In genomic region chr1:65297686-65298085, GRCh38 we compare ENCODE assay signal across 22 cellular contexts. TPM values are rescaled to one million over a fixed set of nuclear protein-coding genes. Genes with fewer than 3 reads are reported as not detected.
DNase-seq lines count a peak whose midpoint lies in the region; ATAC-seq, FAIRE-seq and TF ChIP-seq lines count a peak whose summit lies in the region.
"Had no signal": no experiment of that assay in that cellular context is flagged by ENCODE, and none has a peak within 500 bp of the region (broad histone marks: within the 10 kb centered on the region; RNA-seq: fewer than 3 reads in every experiment).

No MANE protein-coding gene starts in this region.

- H3K79me2 ChIP-seq in K562 (ENCODE audit: control insufficient read depth, insufficient read depth, low read length) (peaks cover 82% of the 10 kb centered on the region), trophoblast cell (ENCODE audit: control insufficient read depth, insufficient read depth, low read length, poor library complexity) (peaks cover 2% of the 10 kb centered on the region), GM23338 (replicated peaks; ENCODE audit: insufficient read depth) (no peaks in the 10 kb centered on the region)

- H3K27me3 ChIP-seq in K562 (ENCODE audit: control insufficient read depth in 2 of 2, insufficient read depth in 2 of 2, low read length in 2 of 2), result no peaks in the 10 kb centered on the region
- no peaks in the 10 kb centered on the region for H3K27me3 ChIP-seq in trophoblast cell (ENCODE audit: insufficient read depth, low read length)
- no peaks in the 10 kb centered on the region for H3K27me3 ChIP-seq in GM23338 (ENCODE audit: insufficient read depth)

- H2BK12ac ChIP-seq in trophoblast cell (ENCODE audit: low read length), result no peak overlapping the region

- no peak overlapping the region for H3K23ac ChIP-seq in trophoblast cell (ENCODE audit: low read length)

- POLR2A ChIA-PET in K562 (lab: Yijun Ruan, JAX), result interaction anchor here (0.6 to 3.8 kb wide), 3 partner anchors 11 to 46 kb away, joined by 3 to 13 read pairs (median 3); partner anchors contain the start of gene DNAJC6
- POLR2A ChIA-PET in naive thymus-derived CD8-positive, alpha-beta T cell (lab: Charles Lee), result interaction anchor here (0.6 kb wide), 1 partner anchor 1959 kb away, joined by 4 read pairs; no protein-coding TSS in a partner anchor

- no peak overlapping the region for H2BK120ac ChIP-seq in trophoblast cell (ENCODE audit: insufficient read depth, low read length, poor library complexity)

- in situ Hi-C loops in K562 (cut with MboI), result no loop called here

- no peak overlapping the region for H3K4me3 Mint-ChIP-seq in GM23338
- no peak overlapping the region for H3K4me3 Mint-ChIP-seq in naive thymus-derived CD8-positive, alpha-beta T cell
- H3K4me3 Mint-ChIP-seq: CD4-positive, alpha-beta T cell; IgD-negative memory B cell had no signal

- H2AK5ac ChIP-seq in trophoblast cell (ENCODE audit: low read length), result no peak overlapping the region

- H3K4me3 ChIP-seq in K562 (no peak overlapping the region), trophoblast cell (ENCODE audit: low read depth, low read length) (no peak overlapping the region), GM23338 (no peak overlapping the region)
- H3K4me3 ChIP-seq: A549, GM23248 had no signal

- peaks cover 14% of the 10 kb centered on the region; the same call in 2 of the 3 replicates for H3K4me1 Mint-ChIP-seq in GM23338
- H3K4me1 Mint-ChIP-seq in naive thymus-derived CD8-positive, alpha-beta T cell, result peaks cover 0 to 2% (median 0%) of the 10 kb centered on the region in 4 donors
- H3K4me1 Mint-ChIP-seq: IgD-negative memory B cell had no signal

- H3K36me3 Mint-ChIP-seq in GM23338 (ENCODE audit: low read depth), result no peaks in the 10 kb centered on the region
- peaks cover 0 to 13% (median 3%) of the 10 kb centered on the region in 3 donors for H3K36me3 Mint-ChIP-seq in naive thymus-derived CD8-positive, alpha-beta T cell

- FAIRE-seq in K562 (lab: Jason Lieb, UNC), result no peak
- FAIRE-seq: A549, GM12892, GM18507, H54, HepG2 had no signal

- peak; percentile 26 for DNase-seq in DMS 273 (lab: John Stamatoyannopoulos, UW; ENCODE audit: unreplicated experiment)
- no peak for DNase-seq in DMS 273 treated with DMSO at 0.1 percent for 48 hours (lab: John Stamatoyannopoulos, UW)
- no peak for DNase-seq in K562 (ENCODE audit: extremely low read depth in 1 of 4, low spot score in 3 of 4)
- DNase-seq in erythroblast (lab: John Stamatoyannopoulos, UW), result peak; percentile 40 to 58
- no peak for DNase-seq in trophoblast cell
- DNase-seq in effector CD8-positive, alpha-beta T cell (lab: John Stamatoyannopoulos, UW), result no peak
- no peak for DNase-seq in GM23338 (ENCODE audit: low spot score)
- no peak for DNase-seq in naive thymus-derived CD8-positive, alpha-beta T cell
- DNase-seq: AML-193; Caco-2; CD4-positive, alpha-beta T cell; GDM1; GM23248; HCEC 1CT had no signal

- H4K8ac ChIP-seq in trophoblast cell (ENCODE audit: low read depth, low read length), result no peak overlapping the region

- H3K18ac ChIP-seq in trophoblast cell (ENCODE audit: low read length), result no peak overlapping the region

- no peaks in the 10 kb centered on the region for H4K20me1 ChIP-seq in K562 (replicated peaks; ENCODE audit: control insufficient read depth, insufficient read depth, low read length)
- H4K20me1 ChIP-seq in GM23338 (replicated peaks; ENCODE audit: insufficient read depth), result no peaks in the 10 kb centered on the region

- H2BK5ac ChIP-seq in trophoblast cell (ENCODE audit: low read depth, low read length, poor library complexity), result no peak overlapping the region

- TF ChIP-seq CTCF in K562 (IDR thresholded peaks at IDR 0.05 in 2 of 3, conservative IDR thresholded peaks at IDR 0.05 in 1 of 3; ENCODE audit: insufficient read depth in 2 of 3, low read depth in 1 of 3, low read length in 3 of 3), result no peak
- TF ChIP-seq CTCF in GM23338 (conservative IDR thresholded peaks at IDR 0.05; ENCODE audit: low read depth in 2 of 2), result 0 out of 4 replicates have a peak, but pooled peaks of 1 of the 2 experiments have one; percentile 10

- H3K14ac ChIP-seq in trophoblast cell (ENCODE audit: low read length), result no peak overlapping the region

- H3K27ac Mint-ChIP-seq in GM23338, result no peak overlapping the region
- no peak overlapping the region for H3K27ac Mint-ChIP-seq in naive thymus-derived CD8-positive, alpha-beta T cell
- H3K27ac Mint-ChIP-seq: CD4-positive, alpha-beta T cell; IgD-negative memory B cell had no signal

- no peak overlapping the region for H3K4me2 ChIP-seq in K562 (ENCODE audit: insufficient read depth, low read length)
- H3K4me2 ChIP-seq in trophoblast cell (ENCODE audit: low read length), result peak overlapping the region; percentile 23
- H3K4me2 ChIP-seq in GM23338, result no peak overlapping the region
- H3K4me2 ChIP-seq: A549 had no signal

- TF ChIP-seq EP300 in K562 (IDR thresholded peaks at IDR 0.05; ENCODE audit: low read length), result no peak

- TF ChIP-seq POLR2A in K562 (conservative IDR thresholded peaks at IDR 0.05) (no peak), erythroblast (IDR thresholded peaks at IDR 0.05; ENCODE audit: low read length) (no peak)

- CTCF ChIA-PET in K562 (lab: Yijun Ruan, JAX; ENCODE audit: low intra/inter-chr PET ratio), result interaction anchor here (0.6 kb wide), 1 partner anchor 62 kb away, joined by 5 read pairs; no protein-coding TSS in a partner anchor

- no peaks in the 10 kb centered on the region for H3F3A ChIP-seq in GM23338 (replicated peaks; ENCODE audit: low read depth)

- H3K4ac ChIP-seq in trophoblast cell (ENCODE audit: low read depth, low read length), result no peak overlapping the region

- no peaks in the 10 kb centered on the region for H3K9me1 ChIP-seq in K562 (ENCODE audit: control insufficient read depth, insufficient read depth, low read length)

- ATAC-seq in K562, result no peak
- no peak for ATAC-seq in GM23338
- ATAC-seq in naive thymus-derived CD8-positive, alpha-beta T cell, result no peak
- ATAC-seq: A549, HepG2 had no signal

- H3K4me1 ChIP-seq in K562 (replicated peaks in 1 of 2; ENCODE audit: control insufficient read depth in 2 of 2, insufficient read depth in 2 of 2, low read length in 2 of 2) (peaks cover 4 to 29% of the 10 kb centered on the region in 2 experiments), trophoblast cell (ENCODE audit: control insufficient read depth in 1 of 2, insufficient read depth in 2 of 2, low read length in 2 of 2) (peaks cover 4 to 5% of the 10 kb centered on the region in 2 experiments), GM23338 (ENCODE audit: insufficient read depth) (no peaks in the 10 kb centered on the region; the same call in 1 of the 2 replicates)
- H3K4me1 ChIP-seq: A549, Caco-2 had no signal

- no peak for TF ChIP-seq RAD21 in K562 (CRISPR knock-in tag; conservative IDR thresholded peaks at IDR 0.05 in 1 of 2, IDR thresholded peaks at IDR 0.05 in 1 of 2)

- BruUV-seq in K562 (replicated peaks; lab: Mats Ljungman, UMichigan), result no TSS peak

- intact Hi-C loops in K562 (cut with micrococcal nuclease), result no loop called here

- no peaks in the 10 kb centered on the region for H3K9me3 Mint-ChIP-seq in GM23338
- no peaks in the 10 kb centered on the region for H3K9me3 Mint-ChIP-seq in naive thymus-derived CD8-positive, alpha-beta T cell
- H3K9me3 Mint-ChIP-seq: CD4-positive, alpha-beta T cell had no signal

- H4K91ac ChIP-seq in trophoblast cell (ENCODE audit: low read depth, low read length), result no peak overlapping the region

- H3K9ac ChIP-seq in K562 (ENCODE audit: insufficient read depth in 1 of 2, low read depth in 2 of 2, low read length in 2 of 2), result no peak overlapping the region
- H3K9ac ChIP-seq in trophoblast cell (ENCODE audit: low read length), result no peak overlapping the region
- H3K9ac ChIP-seq: GM23248 had no signal

- H3K27ac ChIP-seq in K562 (ENCODE audit: extremely low read depth, low read depth, low read length) (no peak overlapping the region), trophoblast cell (ENCODE audit: low read depth, low read length) (no peak overlapping the region), GM23338 (ENCODE audit: low read depth) (no peak overlapping the region)
- H3K27ac ChIP-seq: 22Rv1, A549, C4-2B, GM23248 had no signal

- WGBS in K562 (ENCODE audit: insufficient coverage, low coverage, missing lambda C conversion rate), result 76% methylated on average over 4 of the region's 4 CpGs
- no CpG with 5 or more reads among the region's 4 CpGs for WGBS in trophoblast cell (ENCODE audit: extremely low coverage, insufficient coverage, insufficient read length)

- no peak overlapping the region for H2AFZ ChIP-seq in K562 (ENCODE audit: low read depth, low read length)
- no peak overlapping the region for H2AFZ ChIP-seq in trophoblast cell (ENCODE audit: insufficient read depth, low read length, poor library complexity)
- no peak overlapping the region for H2AFZ ChIP-seq in GM23338
- H2AFZ ChIP-seq: GM23248 had no signal

- peaks cover 4% of the 10 kb centered on the region; the same call in 1 of the 2 replicates for H3K9me2 ChIP-seq in GM23338 (ENCODE audit: insufficient read depth)

- no peak overlapping the region for H4K12ac ChIP-seq in trophoblast cell (ENCODE audit: low read depth, low read length)

- peaks cover 44% of the 10 kb centered on the region for H3K36me3 ChIP-seq in K562 (ENCODE audit: control insufficient read depth, insufficient read depth, low read length)
- no peaks in the 10 kb centered on the region for H3K36me3 ChIP-seq in trophoblast cell (ENCODE audit: control insufficient read depth in 1 of 2, insufficient read depth in 2 of 2, low read length in 2 of 2)
- no peaks in the 10 kb centered on the region for H3K36me3 ChIP-seq in GM23338 (ENCODE audit: insufficient read depth)

- no peaks in the 10 kb centered on the region for H3K79me1 ChIP-seq in trophoblast cell (ENCODE audit: low read length)

- peaks cover 1% of the 10 kb centered on the region for H3K27me3 Mint-ChIP-seq in GM23338 (ENCODE audit: insufficient read depth, low read depth, poor library complexity)
- peaks cover 0 to 17% (median 4%) of the 10 kb centered on the region in 5 donors for H3K27me3 Mint-ChIP-seq in naive thymus-derived CD8-positive, alpha-beta T cell

- H3K9me3 ChIP-seq in K562 (replicated peaks; ENCODE audit: control insufficient read depth, insufficient read depth, low read depth, low read length) (no peaks in the 10 kb centered on the region), trophoblast cell (ENCODE audit: insufficient read depth, low read depth, low read length) (no peaks in the 10 kb centered on the region)
- H3K9me3 ChIP-seq: A549, Caco-2 had no signal

RNA-seq across cellular contexts. Expression of gene DNAJC6, which starts 11.7 kb away (rescaled TPM):
- 83.6 and 231 TPM in 2 replicates for total RNA-seq in K562 (2011; cell fraction: chromatin; rRNA removed; ENCODE audit: low replicate concordance)
- total RNA-seq in K562 (2011; cell fraction: nucleolus; rRNA removed), result 29.2 and 43.3 TPM in 2 replicates
- total RNA-seq in K562 (2011; cell fraction: nucleoplasm; rRNA removed), result 81.3 and 133 TPM in 2 replicates
- 24.3 and 33.1 TPM in 2 replicates for total RNA-seq in K562 (2014; rRNA removed)
- total RNA-seq in K562 (2014; rRNA removed; fragmentation: Illumina TruSeq; extraction: Trizol), result 41.4 and 43.8 TPM in 2 replicates
- total RNA-seq in K562 (2015; rRNA removed; fragmentation: Illumina TruSeq; extraction: Trizol), result 26.8 and 28.0 TPM in 2 replicates
- 44.5 and 45.5 TPM in 2 replicates for total RNA-seq in K562 (2021)
- polyA plus RNA-seq in K562 (2011; rRNA removed), result 59.4 and 78.7 TPM in 2 replicates
- polyA plus RNA-seq in K562 (2011; cell fraction: cytosol; rRNA removed), result 36.5 and 44.9 TPM in 2 replicates
- 67.4 and 73.5 TPM in 2 replicates for polyA plus RNA-seq in K562 (2011; cell fraction: nucleus; rRNA removed)
- 21.9 and 27.0 TPM in 2 replicates for polyA plus RNA-seq in K562 (2012)
- 44.7 and 49.7 TPM in 2 replicates for polyA plus RNA-seq in K562 (2014; fragmentation: Illumina TruSeq; extraction: Trizol)
- polyA plus RNA-seq in K562 (2014; fragmentation: Nextera tagmentation; extraction: Ambion mirVana), result 1 to 10 TPM; 6.7 to 8.2 TPM
- 24.0 and 28.1 TPM in 2 replicates for polyA plus RNA-seq in K562 (2014; rRNA removed)
- polyA minus RNA-seq in K562 (2011; rRNA and poly(A)+ RNA removed), result 118 and 129 TPM in 2 replicates
- 41.0 and 50.6 TPM in 2 replicates for polyA minus RNA-seq in K562 (2011; cell fraction: cytosol; rRNA and poly(A)+ RNA removed)
- 73.6 and 103 TPM in 2 replicates for polyA minus RNA-seq in K562 (2011; cell fraction: nucleus; rRNA and poly(A)+ RNA removed)
- polyA plus RNA-seq in trophoblast cell (2013), result 14.7 TPM in 2 replicates
- 4.6 and 7.4 TPM in 2 replicates for total RNA-seq in GM23338 (2014; rRNA removed; shearing (Covaris generic))
- 1.6 and 2.4 TPM in 2 replicates for polyA plus RNA-seq in GM23338 (2016; fragmentation: Nextera tagmentation; extraction: Ambion mirVana)
- total RNA-seq in naive thymus-derived CD8-positive, alpha-beta T cell, result 1 to 10 TPM; 3.3 to 4.6 TPM
- under 1 TPM in 2 of 3 donors, not detected in 1; 0.21 to 0.80 TPM for polyA plus RNA-seq in naive thymus-derived CD8-positive, alpha-beta T cell

Comparison
In these comparisons a context has a peak if more than half of its experiments do, and no peak if none do; other contexts are left out.
1. DNase-seq: peak in DMS 273 (single experiment) and erythroblast (2 of 2); none in DMS 273 treated with DMSO at 0.1 percent for 48 hours (single experiment), K562 (0 of 4), trophoblast cell (0 of 2), effector CD8-positive, alpha-beta T cell (single experiment), GM23338 (single experiment) and naive thymus-derived CD8-positive, alpha-beta T cell (0 of 10).